ENCODE assay signal across 29 cellular contexts in the genomic region with DNA sequence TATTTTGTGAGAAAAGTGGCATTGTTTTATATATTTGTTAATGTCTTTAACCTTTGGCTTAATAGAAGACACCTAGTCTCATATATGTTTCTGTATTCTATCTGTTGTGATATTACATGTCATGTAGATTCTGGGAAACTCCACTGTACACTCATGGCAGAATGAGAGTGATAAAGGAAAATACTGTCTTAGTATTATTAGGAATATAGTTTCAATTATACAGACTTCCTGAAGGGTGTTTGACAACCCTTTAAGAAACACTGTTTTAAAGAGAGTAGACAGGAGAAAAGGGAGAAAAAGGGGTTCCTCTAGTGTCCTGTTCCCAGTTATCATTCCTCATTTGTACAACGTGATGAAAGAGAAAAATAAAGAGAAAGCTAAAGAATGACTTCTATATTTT. TPM values are rescaled to one million over a fixed set of nuclear protein-coding genes. Genes with fewer than 3 reads are reported as not detected.
DNase-seq lines count a peak whose midpoint lies in the region; ATAC-seq and TF ChIP-seq lines count a peak whose summit lies in the region.
"Had no signal": no experiment of that assay in that cellular context is flagged by ENCODE, and none has a peak within 500 bp of the region (broad histone marks: within the 10 kb centered on the region; RNA-seq: fewer than 3 reads in every experiment).

No MANE protein-coding gene starts in this region.

- H3K4me2 ChIP-seq in neural cell (ENCODE audit: low read length) = no peak overlapping the region
- H3K4me2 ChIP-seq: A549; BLaER1; BLaER1 treated with 17β-estradiol and CSF1 and Interleukin-3, amounts not matched to agents 10 nM and 100 nM had no signal

- no peak for TF ChIP-seq RAD21 in neural cell (conservative IDR thresholded peaks at IDR 0.05)

- H3K27ac ChIP-seq in HL-60 (replicated peaks) (0 out of 2 replicates have a peak overlapping the region, but pooled peaks have one; percentile 9), neural cell (ENCODE audit: low read length) (no peak overlapping the region)
- H3K27ac ChIP-seq: 22Rv1; A549; BLaER1; BLaER1 treated with 17β-estradiol and CSF1 and Interleukin-3, amounts not matched to agents 10 nM and 100 nM; C4-2B had no signal

- H3K4me3 ChIP-seq in HL-60 (replicated peaks; ENCODE audit: insufficient read depth, low read length) (no peak overlapping the region), neural cell (ENCODE audit: low read length) (no peak overlapping the region)
- H3K4me3 ChIP-seq: A549; BLaER1; BLaER1 treated with 17β-estradiol and CSF1 and Interleukin-3, amounts not matched to agents 10 nM and 100 nM had no signal

- no peaks in the 10 kb centered on the region for H3K9me2 ChIP-seq in neural cell (ENCODE audit: insufficient read depth, low read length)

- H3K27me3 ChIP-seq in HL-60 (ENCODE audit: insufficient read depth, poor library complexity, severe bottlenecking) = no peaks in the 10 kb centered on the region
- H3K27me3 ChIP-seq in neural cell (ENCODE audit: insufficient read depth, low read depth, low read length) = no peaks in the 10 kb centered on the region
- H3K27me3 ChIP-seq: BE2C; BLaER1; BLaER1 treated with 17β-estradiol and CSF1 and Interleukin-3, amounts not matched to agents 10 nM and 100 nM had no signal

- no peaks in the 10 kb centered on the region for H3K9me3 ChIP-seq in neural cell (ENCODE audit: low read length)
- H3K9me3 ChIP-seq: A549; BE2C; BLaER1; BLaER1 treated with 17β-estradiol and CSF1 and Interleukin-3, amounts not matched to agents 10 nM and 100 nM; Caco-2 had no signal

- no peaks in the 10 kb centered on the region for H3K79me2 ChIP-seq in neural cell (replicated peaks; ENCODE audit: insufficient read depth, low read length)

- H3K36me3 ChIP-seq in neural cell (ENCODE audit: insufficient read depth, low read length) = no peaks in the 10 kb centered on the region
- H3K36me3 ChIP-seq: BE2C; BLaER1; BLaER1 treated with 17β-estradiol and CSF1 and Interleukin-3, amounts not matched to agents 10 nM and 100 nM had no signal

- H2AFZ ChIP-seq in neural cell (ENCODE audit: low read depth, low read length) = no peak overlapping the region

- DNase-seq in HL-60 (ENCODE audit: low read depth in 1 of 2, low spot score in 1 of 2) (no peak), HPDE6-E6E7 (ENCODE audit: extremely low spot score) (no peak)
- DNase-seq: 8988T; ACHN; AML-193; BE2C; C1 segment of cervical spinal cord; Caco-2; Calu3; CD4-positive, alpha-beta memory T cell; CD4-positive, alpha-beta T cell; CD4-positive, CD25-positive, alpha-beta regulatory T cell; CD8-positive, alpha-beta memory T cell; CD8-positive, alpha-beta T cell; COR-L47; DMS 273 treated with DMSO at 0.1 percent for 48 hours; DMS153; DMS53; DMS79; DMS79 treated with DMSO at 0.1 percent for 48 hours; DND-41; EL had no signal

- H4K20me1 ChIP-seq in neural cell (ENCODE audit: insufficient read depth) = no peaks in the 10 kb centered on the region
- H4K20me1 ChIP-seq: BLaER1; BLaER1 treated with 17β-estradiol and CSF1 and Interleukin-3, amounts not matched to agents 10 nM and 100 nM had no signal

- no peak for ATAC-seq in GM18867 (IDR thresholded peaks at IDR 0.05; ENCODE audit: unreplicated experiment)
- ATAC-seq: A549; CD8-positive, alpha-beta T cell had no signal

- no peak for TF ChIP-seq CTCF in HL-60 (IDR thresholded peaks at IDR 0.05; ENCODE audit: insufficient read depth, low read length)
- TF ChIP-seq CTCF in neural cell (IDR thresholded peaks at IDR 0.05; ENCODE audit: poor library complexity, severe bottlenecking) = no peak

- no peak for TF ChIP-seq EP300 in neural cell (conservative IDR thresholded peaks at IDR 0.05; ENCODE audit: poor library complexity, severe bottlenecking)

- H3K9ac ChIP-seq in neural cell (ENCODE audit: low read length) = no peak overlapping the region
- H3K9ac ChIP-seq: BLaER1; BLaER1 treated with 17β-estradiol and CSF1 and Interleukin-3, amounts not matched to agents 10 nM and 100 nM had no signal

- H3F3A ChIP-seq in neural cell (ENCODE audit: insufficient read depth, low read length, poor library complexity, severe bottlenecking) = no peaks in the 10 kb centered on the region

TF ChIP-seq in neural cell, 6 proteins besides CTCF, POLR2A, EP300 and RAD21:
- TF ChIP-seq EZH2 (IDR thresholded peaks at IDR 0.05; ENCODE audit: borderline replicate concordance, insufficient read depth, low read length, poor library complexity, severe bottlenecking) (no peak), POLR2AphosphoS5 (IDR thresholded peaks at IDR 0.05) (no peak), TAF1 (IDR thresholded peaks at IDR 0.05; ENCODE audit: low read depth) (no peak), SMC3 (conservative IDR thresholded peaks at IDR 0.05; ENCODE audit: poor library complexity) (no peak), MXI1 (conservative IDR thresholded peaks at IDR 0.05; ENCODE audit: poor library complexity, severe bottlenecking) (no peak)
- TF ChIP-seq, protein P1, sequence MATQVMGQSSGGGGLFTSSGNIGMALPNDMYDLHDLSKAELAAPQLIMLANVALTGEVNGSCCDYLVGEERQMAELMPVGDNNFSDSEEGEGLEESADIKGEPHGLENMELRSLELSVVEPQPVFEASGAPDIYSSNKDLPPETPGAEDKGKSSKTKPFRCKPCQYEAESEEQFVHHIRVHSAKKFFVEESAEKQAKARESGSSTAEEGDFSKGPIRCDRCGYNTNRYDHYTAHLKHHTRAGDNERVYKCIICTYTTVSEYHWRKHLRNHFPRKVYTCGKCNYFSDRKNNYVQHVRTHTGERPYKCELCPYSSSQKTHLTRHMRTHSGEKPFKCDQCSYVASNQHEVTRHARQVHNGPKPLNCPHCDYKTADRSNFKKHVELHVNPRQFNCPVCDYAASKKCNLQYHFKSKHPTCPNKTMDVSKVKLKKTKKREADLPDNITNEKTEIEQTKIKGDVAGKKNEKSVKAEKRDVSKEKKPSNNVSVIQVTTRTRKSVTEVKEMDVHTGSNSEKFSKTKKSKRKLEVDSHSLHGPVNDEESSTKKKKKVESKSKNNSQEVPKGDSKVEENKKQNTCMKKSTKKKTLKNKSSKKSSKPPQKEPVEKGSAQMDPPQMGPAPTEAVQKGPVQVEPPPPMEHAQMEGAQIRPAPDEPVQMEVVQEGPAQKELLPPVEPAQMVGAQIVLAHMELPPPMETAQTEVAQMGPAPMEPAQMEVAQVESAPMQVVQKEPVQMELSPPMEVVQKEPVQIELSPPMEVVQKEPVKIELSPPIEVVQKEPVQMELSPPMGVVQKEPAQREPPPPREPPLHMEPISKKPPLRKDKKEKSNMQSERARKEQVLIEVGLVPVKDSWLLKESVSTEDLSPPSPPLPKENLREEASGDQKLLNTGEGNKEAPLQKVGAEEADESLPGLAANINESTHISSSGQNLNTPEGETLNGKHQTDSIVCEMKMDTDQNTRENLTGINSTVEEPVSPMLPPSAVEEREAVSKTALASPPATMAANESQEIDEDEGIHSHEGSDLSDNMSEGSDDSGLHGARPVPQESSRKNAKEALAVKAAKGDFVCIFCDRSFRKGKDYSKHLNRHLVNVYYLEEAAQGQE (IDR thresholded peaks at IDR 0.05; ENCODE audit: borderline replicate concordance) = peak; percentile 92

RNA-seq across cellular contexts. Expression of a gene that starts 42.1 kb away (rescaled TPM):
- polyA plus RNA-seq in neural cell = 11.5 and 18.5 TPM in 2 replicates
- polyA minus RNA-seq in neural cell = 15.8 and 18.8 TPM in 2 replicates
